In genomic region chr1:211973541-211973940, GRCh38 we compare ENCODE assay signal across 34 cellular contexts.
"Had no signal": no experiment of that assay in that cellular context is flagged by ENCODE, and none has a peak within 500 bp of the region (broad histone marks: within the 10 kb centered on the region; RNA-seq: fewer than 3 reads in every experiment).

No MANE protein-coding gene starts in this region.

- H3K27me3 Mint-ChIP-seq: activated B cell treated with CpG ODN at 0.5 μM for 24 hours; activated CD4-positive, alpha-beta memory T cell treated with anti-CD3 and anti-CD28 coated beads for 36 hours; activated CD4-positive, alpha-beta T cell treated with anti-CD3 and anti-CD28 coated beads for 36 hours; activated CD4-positive, alpha-beta T cell treated with anti-CD3 and anti-CD28 coated beads, Interleukin-2, amount 10 ng/mL, durations not matched to agents 24 days and 14 days; activated CD8-positive, alpha-beta memory T cell treated with anti-CD3 and anti-CD28 coated beads, Interleukin-2, amount 10 ng/mL, durations not matched to agents 7 days and 5 days; activated naive CD8-positive, alpha-beta T cell; T-helper 17 cell had no signal

- H3K4me3 Mint-ChIP-seq: activated B cell treated with CpG ODN at 0.5 μM for 24 hours; activated CD4-positive, alpha-beta memory T cell treated with anti-CD3 and anti-CD28 coated beads for 36 hours; activated CD4-positive, alpha-beta T cell treated with anti-CD3 and anti-CD28 coated beads for 36 hours; activated CD4-positive, alpha-beta T cell treated with anti-CD3 and anti-CD28 coated beads, Interleukin-2, amount 10 ng/mL, durations not matched to agents 24 days and 14 days; activated CD8-positive, alpha-beta memory T cell treated with anti-CD3 and anti-CD28 coated beads, Interleukin-2, amount 10 ng/mL, durations not matched to agents 7 days and 5 days; activated CD8-positive, alpha-beta T cell treated with anti-CD3 and anti-CD28 coated beads, Interleukin-2, amount 10 ng/mL, durations not matched to agents 7 days and 5 days; activated naive CD8-positive, alpha-beta T cell; activated T-helper 1 cell treated with anti-CD3 and anti-CD28 coated beads, Interleukin-12 subunit alpha, Interleukin-12 subunit beta, Interleukin-2, Interleukin-4 antibody, amounts not matched to agents 30 ng/mL and 10 ng/mL and 1 ng/mL, durations not matched to agents 14 hours and 24 hours and 36 hours; endodermal cell; T-helper 17 cell; T-helper 2 cell treated with Interferon-gamma antibody and Interleukin-4, amounts not matched to agents 5 μg/mL and 100 μg/mL, for 36 hours had no signal

- H3K4me1 Mint-ChIP-seq: activated CD4-positive, alpha-beta T cell treated with anti-CD3 and anti-CD28 coated beads for 36 hours; activated CD8-positive, alpha-beta memory T cell treated with anti-CD3 and anti-CD28 coated beads, Interleukin-2, amount 10 ng/mL, durations not matched to agents 7 days and 5 days had no signal

- DNase-seq: activated B cell treated with CpG ODN at 0.5 μM for 24 hours; activated CD4-positive, alpha-beta memory T cell treated with anti-CD3 and anti-CD28 coated beads for 36 hours; activated CD4-positive, alpha-beta T cell treated with anti-CD3 and anti-CD28 coated beads for 36 hours; activated CD4-positive, alpha-beta T cell treated with anti-CD3 and anti-CD28 coated beads, Interleukin-2, amount 10 ng/mL, durations not matched to agents 24 days and 14 days; activated CD4-positive, CD25-positive, alpha-beta regulatory T cell treated with anti-CD3 and anti-CD28 coated beads, Interleukin-2, amount 50 U/mL, for 72 hours; activated CD8-positive, alpha-beta memory T cell treated with anti-CD3 and anti-CD28 coated beads, Interleukin-2, amount 10 ng/mL, durations not matched to agents 7 days and 5 days; activated CD8-positive, alpha-beta memory T cell treated with anti-CD3 and anti-CD28 coated beads, Interleukin-2, amount 50 U/mL, for 4 hours; activated CD8-positive, alpha-beta T cell treated with anti-CD3 and anti-CD28 coated beads, Interleukin-2, amount 10 ng/mL, durations not matched to agents 7 days and 5 days; activated effector memory CD4-positive, alpha-beta T cell treated with anti-CD3 and anti-CD28 coated beads, Interleukin-2, amount 50 U/mL, for 16 hours; activated naive CD4-positive, alpha-beta T cell treated with anti-CD3 and anti-CD28 coated beads, Interleukin-2, amount 50 U/mL, for 16 hours; activated T-cell treated with anti-CD3 and anti-CD28 coated beads, Interleukin-2, amount 50 U/mL, for 1 hour; activated T-cell treated with anti-CD3 and anti-CD28 coated beads, Interleukin-2, amount 50 U/mL, for 48 hours; amniotic stem cell; anterior cingulate cortex; body of pancreas; caudate nucleus; cerebellar nuclear complex; colonic mucosa; dorsolateral prefrontal cortex; effector memory CD4-positive, alpha-beta T cell; endodermal cell; erythroblast; foreskin melanocyte; heart right ventricle; T-helper 1 cell; T-helper 17 cell; T1000; WERI-Rb-1 had no signal

- H3K9me3 Mint-ChIP-seq: activated B cell treated with CpG ODN at 0.5 μM for 24 hours; activated CD4-positive, alpha-beta memory T cell treated with anti-CD3 and anti-CD28 coated beads for 36 hours; activated CD4-positive, alpha-beta T cell treated with anti-CD3 and anti-CD28 coated beads, Interleukin-2, amount 10 ng/mL, durations not matched to agents 24 days and 14 days; activated T-helper 1 cell treated with anti-CD3 and anti-CD28 coated beads, Interleukin-12 subunit alpha, Interleukin-12 subunit beta, Interleukin-2, Interleukin-4 antibody, amounts not matched to agents 30 ng/mL and 10 ng/mL and 1 ng/mL, durations not matched to agents 14 hours and 24 hours and 36 hours; activated T-helper 2 cell treated with anti-CD3 and anti-CD28 coated beads, Interferon-gamma antibody, Interleukin-2, Interleukin-4, amounts not matched to agents 10 μg/mL and 5 μg/mL and 100 μg/mL, durations not matched to agents 14 hours and 24 hours and 36 hours; endodermal cell; T-helper 2 cell treated with Interferon-gamma antibody and Interleukin-4, amounts not matched to agents 5 μg/mL and 100 μg/mL, for 36 hours had no signal

- H3K27me3 ChIP-seq: body of pancreas, colonic mucosa, dorsolateral prefrontal cortex, esophagus muscularis mucosa, gastroesophageal sphincter, heart right ventricle had no signal

- H3K9me3 ChIP-seq: body of pancreas, colonic mucosa, esophagus muscularis mucosa, gastroesophageal sphincter, heart right ventricle had no signal

- H3K4me3 ChIP-seq: body of pancreas, colonic mucosa, dorsolateral prefrontal cortex, esophagus muscularis mucosa, gastroesophageal sphincter, heart right ventricle had no signal

- H3K27ac Mint-ChIP-seq: activated B cell treated with CpG ODN at 0.5 μM for 24 hours; activated CD4-positive, alpha-beta memory T cell treated with anti-CD3 and anti-CD28 coated beads for 36 hours; activated CD4-positive, alpha-beta T cell treated with anti-CD3 and anti-CD28 coated beads for 36 hours; activated CD4-positive, alpha-beta T cell treated with anti-CD3 and anti-CD28 coated beads, Interleukin-2, amount 10 ng/mL, durations not matched to agents 24 days and 14 days; activated CD8-positive, alpha-beta memory T cell treated with anti-CD3 and anti-CD28 coated beads, Interleukin-2, amount 10 ng/mL, durations not matched to agents 7 days and 5 days; activated CD8-positive, alpha-beta T cell treated with anti-CD3 and anti-CD28 coated beads, Interleukin-2, amount 10 ng/mL, durations not matched to agents 7 days and 5 days; activated naive CD8-positive, alpha-beta T cell; activated T-helper 1 cell treated with anti-CD3 and anti-CD28 coated beads, Interleukin-12 subunit alpha, Interleukin-12 subunit beta, Interleukin-2, Interleukin-4 antibody, amounts not matched to agents 30 ng/mL and 10 ng/mL and 1 ng/mL, durations not matched to agents 14 hours and 24 hours and 36 hours; activated T-helper 2 cell treated with anti-CD3 and anti-CD28 coated beads, Interferon-gamma antibody, Interleukin-2, Interleukin-4, amounts not matched to agents 10 μg/mL and 5 μg/mL and 100 μg/mL, durations not matched to agents 14 hours and 24 hours and 36 hours; endodermal cell; T-helper 17 cell; T-helper 2 cell treated with Interferon-gamma antibody and Interleukin-4, amounts not matched to agents 5 μg/mL and 100 μg/mL, for 36 hours had no signal

- H3K36me3 ChIP-seq: colonic mucosa had no signal

- H3K27ac ChIP-seq: body of pancreas, colonic mucosa, esophagus muscularis mucosa, gastroesophageal sphincter, heart right ventricle, WERI-Rb-1 had no signal

- H3K4me1 ChIP-seq: body of pancreas, colonic mucosa had no signal
